25 cellular contexts compared by ENCODE assay signal in genomic region chr5:121024416-121025311, GRCh38.
"Had no signal": no experiment of that assay in that cellular context is flagged by ENCODE, and none has a peak within 500 bp of the region (broad histone marks: within the 10 kb centered on the region; RNA-seq: fewer than 3 reads in every experiment).

No MANE protein-coding gene starts in this region.

- H3K4me2 ChIP-seq: PC-9 had no signal

- H3K27ac Mint-ChIP-seq: activated CD4-positive, alpha-beta memory T cell treated with anti-CD3 and anti-CD28 coated beads for 36 hours; activated CD4-positive, alpha-beta T cell treated with anti-CD3 and anti-CD28 coated beads, Interleukin-2, amount 10 ng/mL, durations not matched to agents 7 days and 5 days; activated naive CD4-positive, alpha-beta T cell treated with anti-CD3 and anti-CD28 coated beads, Interleukin-2, amount 10 ng/mL, durations not matched to agents 7 days and 5 days; activated naive CD8-positive, alpha-beta T cell treated with anti-CD3 and anti-CD28 coated beads for 36 hours; activated T-helper 2 cell treated with anti-CD3 and anti-CD28 coated beads, Interferon-gamma antibody, Interleukin-2, Interleukin-4, amounts not matched to agents 10 μg/mL and 5 μg/mL and 100 μg/mL, durations not matched to agents 14 hours and 24 hours and 36 hours had no signal

- H3K36me3 ChIP-seq: brain microvascular endothelial cell, cardiac muscle cell had no signal

- H3K4me3 ChIP-seq: cardiac muscle cell, PC-9 had no signal

- H3K27me3 ChIP-seq: brain microvascular endothelial cell, cardiac muscle cell had no signal

- DNase-seq: activated CD4-positive, alpha-beta memory T cell treated with anti-CD3 and anti-CD28 coated beads for 36 hours; activated CD4-positive, alpha-beta T cell treated with anti-CD3 and anti-CD28 coated beads, Interleukin-2, amount 10 ng/mL, durations not matched to agents 7 days and 5 days; activated CD4-positive, CD25-positive, alpha-beta regulatory T cell; activated CD8-positive, alpha-beta memory T cell treated with anti-CD3 and anti-CD28 coated beads for 24 hours; activated gamma-delta T cell treated with Interleukin-2 at 50 U/mL for 16 hours; activated naive CD4-positive, alpha-beta T cell treated with anti-CD3 and anti-CD28 coated beads, Interleukin-2, amount 10 ng/mL, durations not matched to agents 7 days and 5 days; activated naive CD8-positive, alpha-beta T cell treated with anti-CD3 and anti-CD28 coated beads for 36 hours; activated T-cell treated with anti-CD3 and anti-CD28 coated beads, Interleukin-2, amount 50 U/mL, for 48 hours; brain microvascular endothelial cell; KBM-7; NCI-H1105 treated with DMSO at 0.1 percent for 48 hours; NCI-H1436 treated with DMSO at 0.1 percent for 48 hours; NCI-H187; NCI-H2081; NCI-H2171; NCI-H2227 treated with DMSO at 0.1 percent for 48 hours; NCI-H446 treated with DMSO at 0.1 percent for 48 hours; NCI-H524 treated with DMSO at 0.1 percent for 48 hours; NCI-H748 treated with DMSO at 0.1 percent for 48 hours; NK-92 treated with Interleukin-12 subunit alpha and Interleukin-12 subunit beta, amount 100 ng/mL, for 24 hours; PC-9; SHP77 treated with DMSO at 0.1 percent for 48 hours; T-helper 1 cell had no signal

- H3K27me3 Mint-ChIP-seq: activated CD4-positive, alpha-beta memory T cell treated with anti-CD3 and anti-CD28 coated beads for 36 hours; activated CD4-positive, alpha-beta T cell treated with anti-CD3 and anti-CD28 coated beads, Interleukin-2, amount 10 ng/mL, durations not matched to agents 7 days and 5 days; activated naive CD4-positive, alpha-beta T cell treated with anti-CD3 and anti-CD28 coated beads, Interleukin-2, amount 10 ng/mL, durations not matched to agents 7 days and 5 days; activated naive CD8-positive, alpha-beta T cell treated with anti-CD3 and anti-CD28 coated beads for 36 hours had no signal

- H3K4me3 Mint-ChIP-seq: activated CD4-positive, alpha-beta memory T cell treated with anti-CD3 and anti-CD28 coated beads for 36 hours; activated CD4-positive, alpha-beta T cell treated with anti-CD3 and anti-CD28 coated beads, Interleukin-2, amount 10 ng/mL, durations not matched to agents 7 days and 5 days; activated naive CD4-positive, alpha-beta T cell treated with anti-CD3 and anti-CD28 coated beads, Interleukin-2, amount 10 ng/mL, durations not matched to agents 7 days and 5 days; activated naive CD8-positive, alpha-beta T cell treated with anti-CD3 and anti-CD28 coated beads for 36 hours had no signal

- H3K9me3 Mint-ChIP-seq: activated CD4-positive, alpha-beta memory T cell treated with anti-CD3 and anti-CD28 coated beads for 36 hours; activated CD4-positive, alpha-beta T cell treated with anti-CD3 and anti-CD28 coated beads, Interleukin-2, amount 10 ng/mL, durations not matched to agents 7 days and 5 days; activated naive CD4-positive, alpha-beta T cell treated with anti-CD3 and anti-CD28 coated beads, Interleukin-2, amount 10 ng/mL, durations not matched to agents 7 days and 5 days; activated naive CD8-positive, alpha-beta T cell treated with anti-CD3 and anti-CD28 coated beads for 36 hours; activated T-helper 2 cell treated with anti-CD3 and anti-CD28 coated beads, Interferon-gamma antibody, Interleukin-2, Interleukin-4, amounts not matched to agents 10 μg/mL and 5 μg/mL and 100 μg/mL, durations not matched to agents 14 hours and 24 hours and 36 hours had no signal

- H2AFZ ChIP-seq: PC-9 had no signal

- H3K36me3 Mint-ChIP-seq: activated CD4-positive, alpha-beta memory T cell treated with anti-CD3 and anti-CD28 coated beads for 36 hours; activated naive CD4-positive, alpha-beta T cell treated with anti-CD3 and anti-CD28 coated beads, Interleukin-2, amount 10 ng/mL, durations not matched to agents 7 days and 5 days; activated naive CD8-positive, alpha-beta T cell treated with anti-CD3 and anti-CD28 coated beads for 36 hours had no signal

- H3K4me1 Mint-ChIP-seq: activated CD4-positive, alpha-beta T cell treated with anti-CD3 and anti-CD28 coated beads, Interleukin-2, amount 10 ng/mL, durations not matched to agents 7 days and 5 days; activated naive CD4-positive, alpha-beta T cell treated with anti-CD3 and anti-CD28 coated beads, Interleukin-2, amount 10 ng/mL, durations not matched to agents 7 days and 5 days; activated naive CD8-positive, alpha-beta T cell treated with anti-CD3 and anti-CD28 coated beads for 36 hours had no signal
